In genomic region chr1:164166454-164166853, GRCh38 we compare ENCODE assay signal across 8 cellular contexts.
DNase-seq lines count a peak whose midpoint lies in the region; FAIRE-seq and TF ChIP-seq lines count a peak whose summit lies in the region.
"Not testable (repeated sequence)": the region's sequence is repeated elsewhere in the genome, so short reads cannot be mapped to it uniquely, and the experiment has no call there.

No MANE protein-coding gene starts in this region.

- not testable (repeated sequence) for H3K4me1 ChIP-seq in OCI-LY1 (ENCODE audit: insufficient read depth, low read length, severe bottlenecking); ascending aorta; fibroblast of lung (ENCODE audit: control insufficient read depth, extremely low read depth, insufficient read depth, low read length); kidney (ENCODE audit: control insufficient read depth in 1 of 2, insufficient read depth in 1 of 2, low read depth in 1 of 2, low read length in 2 of 2)

- not testable (repeated sequence) for H3K36me3 Mint-ChIP-seq in progenitor cell of endocrine pancreas (ENCODE audit: insufficient read depth)

- not testable (repeated sequence) for H3K4me2 ChIP-seq in OCI-LY1 (ENCODE audit: low read length); fibroblast of lung (ENCODE audit: extremely low read depth, insufficient read depth, low read length)

- not testable (repeated sequence) for H2AFZ ChIP-seq in OCI-LY1 (ENCODE audit: low read length); fibroblast of lung (ENCODE audit: low read length)

- TF ChIP-seq CTCF in LNCaP clone FGC (IDR thresholded peaks at IDR 0.05; ENCODE audit: control insufficient read depth, extremely low read depth, insufficient read depth): peak; percentile 84
- TF ChIP-seq CTCF in OCI-LY1 (IDR thresholded peaks at IDR 0.05; ENCODE audit: low read length): peak; percentile 11; the same call in 1 of the 2 replicates
- peak in 2 of 3 experiments; percentile 9 to 38 for TF ChIP-seq CTCF in ascending aorta (IDR thresholded peaks at IDR 0.05)
- peak; percentile 46 to 49 for TF ChIP-seq CTCF in fibroblast of lung (conservative IDR thresholded peaks at IDR 0.05 in 1 of 2, IDR thresholded peaks at IDR 0.05 in 1 of 2; ENCODE audit: low read depth in 1 of 2, low read length in 2 of 2)
- TF ChIP-seq CTCF in kidney (IDR thresholded peaks at IDR 0.05; ENCODE audit: borderline replicate concordance, extremely low read depth, insufficient read depth): peak; percentile 34
- peak; percentile 31 for TF ChIP-seq CTCF in progenitor cell of endocrine pancreas (IDR thresholded peaks at IDR 0.05; ENCODE audit: unreplicated experiment)

- H3K9me3 ChIP-seq in OCI-LY1 (ENCODE audit: low read length); ascending aorta; fibroblast of lung (ENCODE audit: control insufficient read depth, insufficient read depth, low read depth, low read length); kidney (ENCODE audit: control insufficient read depth in 1 of 2, low read length in 2 of 2): not testable (repeated sequence)

- H3K4me1 Mint-ChIP-seq in progenitor cell of endocrine pancreas (ENCODE audit: low read depth): not testable (repeated sequence)

- not testable (repeated sequence) for H3K4me3 ChIP-seq in LNCaP clone FGC (ENCODE audit: low read depth, low read length); OCI-LY1 (ENCODE audit: low read depth, low read length, poor library complexity, severe bottlenecking); ascending aorta; fibroblast of lung (replicated peaks in 1 of 4; ENCODE audit: control extremely low read depth in 1 of 4, insufficient read depth in 1 of 4, low read depth in 3 of 4, low read length in 4 of 4); kidney (ENCODE audit: low read length in 2 of 2)

- H3K79me2 ChIP-seq in OCI-LY1 (ENCODE audit: insufficient read depth, low read length); fibroblast of lung (ENCODE audit: control insufficient read depth, insufficient read depth, low read length): not testable (repeated sequence)

- not testable (repeated sequence) for H3K27me3 Mint-ChIP-seq in progenitor cell of endocrine pancreas

- peaks cover 12% of the 10 kb centered on the region for H3K9me3 Mint-ChIP-seq in progenitor cell of endocrine pancreas (ENCODE audit: low read depth)

- DNase-seq in A172 (ENCODE audit: low spot score): peak; percentile 19
- DNase-seq in EH (ENCODE audit: low read depth): peak; percentile 29
- DNase-seq in LNCaP clone FGC (ENCODE audit: low read depth): peak; percentile 52
- DNase-seq in ascending aorta (ENCODE audit: low spot score in 2 of 2); kidney; progenitor cell of endocrine pancreas (ENCODE audit: low spot score, unreplicated experiment): not testable (repeated sequence)
- peak; percentile 4 to 42 for DNase-seq in fibroblast of lung (ENCODE audit: low read depth in 2 of 2)

- not testable (repeated sequence) for H3K27ac ChIP-seq in OCI-LY1 (ENCODE audit: low read depth, low read length, poor library complexity, severe bottlenecking); ascending aorta; fibroblast of lung (ENCODE audit: insufficient read depth, low read length); kidney (ENCODE audit: low read depth in 2 of 2, low read length in 2 of 2)

- not testable (repeated sequence) for H3K27ac Mint-ChIP-seq in progenitor cell of endocrine pancreas

- not testable (repeated sequence) for H4K20me1 ChIP-seq in OCI-LY1 (ENCODE audit: insufficient read depth, low read length); fibroblast of lung (ENCODE audit: control insufficient read depth, extremely low read depth, insufficient read depth, low read length)

- H3F3A ChIP-seq in OCI-LY1 (ENCODE audit: insufficient read depth, low read length): not testable (repeated sequence)

- H3K36me3 ChIP-seq in OCI-LY1 (ENCODE audit: insufficient read depth, low read length); ascending aorta; fibroblast of lung (ENCODE audit: control insufficient read depth, insufficient read depth, low read length); kidney (ENCODE audit: control insufficient read depth in 1 of 2, insufficient read depth in 2 of 2, low read length in 2 of 2): not testable (repeated sequence)

- not testable (repeated sequence) for H3K9ac ChIP-seq in OCI-LY1 (ENCODE audit: low read length); fibroblast of lung (ENCODE audit: insufficient read depth, low read length); kidney (ENCODE audit: low read length in 2 of 2)

- H3K27me3 ChIP-seq in OCI-LY1 (ENCODE audit: insufficient read depth, low read length); ascending aorta; fibroblast of lung (ENCODE audit: control insufficient read depth, insufficient read depth, low read length): not testable (repeated sequence)

- FAIRE-seq in kidney (lab: Jason Lieb, UNC): not testable (repeated sequence)

- not testable (repeated sequence) for H3K4me3 Mint-ChIP-seq in progenitor cell of endocrine pancreas (ENCODE audit: low read depth)

- intact Hi-C loops in ascending aorta (cut with DNase I); kidney (cut with DNase I): not testable (repeated sequence)

- not testable (repeated sequence) for H3K9me2 ChIP-seq in OCI-LY1 (ENCODE audit: low read depth, low read length)

Comparison
In these comparisons a context has a peak if more than half of its experiments do, and no peak if none do; other contexts are left out.
1. CTCF ChIP-seq: peak in every context shown above with its lines; median percentile 84 in LNCaP clone FGC; 48 in fibroblast of lung; 34 in kidney; 31 in progenitor cell of endocrine pancreas; 24 in ascending aorta; 11 in OCI-LY1.